1 cellular context compared by ENCODE assay signal in genomic region chr16:75052481-75053211, GRCh38.
TF ChIP-seq lines count a peak whose summit lies in the region.

No MANE protein-coding gene starts in this region.

TF ChIP-seq in IMR-90, 13 proteins besides CTCF, POLR2A, EP300 and RAD21 (continued from another document):
- TF ChIP-seq MXI1 (IDR thresholded peaks at IDR 0.05; ENCODE audit: borderline replicate concordance, low read depth, low read length): no peak
- TF ChIP-seq CHD1 (IDR thresholded peaks at IDR 0.05; ENCODE audit: low read depth, low read length): no peak
- TF ChIP-seq CEBPB (IDR thresholded peaks at IDR 0.05; ENCODE audit: low read depth, low read length): no peak
- no peak for TF ChIP-seq USF2 (IDR thresholded peaks at IDR 0.05; ENCODE audit: low read depth, low read length)
- no peak for TF ChIP-seq RFX5 (IDR thresholded peaks at IDR 0.05; ENCODE audit: low read depth, low read length)
- TF ChIP-seq MAFK (IDR thresholded peaks at IDR 0.05; ENCODE audit: low read depth, low read length): no peak
- TF ChIP-seq SMC3 (IDR thresholded peaks at IDR 0.05; ENCODE audit: low read depth, low read length): no peak
- TF ChIP-seq FOS (IDR thresholded peaks at IDR 0.05; ENCODE audit: low read depth, low read length): no peak
TF ChIP-seq in IMR-90: peak in this region for 0.
